ENCODE assay signal across 8 cellular contexts in the genomic region with DNA sequence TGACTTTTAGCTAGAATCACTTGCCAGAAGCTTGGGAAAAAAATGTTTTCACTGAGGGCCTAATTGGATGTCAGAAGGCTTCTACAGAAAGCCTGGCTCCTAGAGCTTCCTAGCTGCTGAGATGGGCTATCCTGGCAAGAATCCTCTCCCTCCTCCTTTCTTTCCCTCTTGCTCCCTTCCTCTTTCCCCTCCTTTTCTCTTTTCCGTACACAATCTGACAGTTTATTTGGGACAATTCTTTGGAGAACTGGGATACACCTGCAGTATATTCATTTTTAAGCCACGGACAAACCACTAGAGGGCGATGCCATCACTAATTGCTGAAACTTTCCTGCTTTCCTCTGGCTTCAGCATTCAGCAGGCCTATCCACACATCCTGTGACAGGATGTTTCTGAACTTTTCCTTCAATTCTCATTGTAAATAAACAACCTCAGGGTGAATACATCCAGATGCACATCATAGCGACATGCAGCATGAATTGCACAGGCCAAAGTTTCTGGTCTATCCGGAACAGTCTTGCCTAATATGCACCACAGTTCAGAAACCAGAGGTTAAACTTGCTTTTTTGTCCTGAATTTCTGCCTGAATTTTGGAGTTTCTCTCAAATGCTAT.
DNase-seq lines count a peak whose midpoint lies in the region; ATAC-seq, FAIRE-seq and TF ChIP-seq lines count a peak whose summit lies in the region.

No MANE protein-coding gene starts in this region.

- H2AFZ ChIP-seq in HCT116 (ENCODE audit: low read depth, low read length, poor library complexity, severe bottlenecking), result no peak overlapping the region

- H4K20me1 ChIP-seq in HCT116 (ENCODE audit: insufficient read depth), result no peaks in the 10 kb centered on the region

- peak; percentile 62 for TF ChIP-seq RAD21 in HCT116 (IDR thresholded peaks at IDR 0.05; ENCODE audit: low read depth)

- H3K9me3 ChIP-seq in HCT116 (ENCODE audit: control insufficient read depth in 1 of 2, insufficient read depth in 1 of 2, low read depth in 1 of 2, low read length in 2 of 2), result no peaks in the 10 kb centered on the region
- no peaks in the 10 kb centered on the region for H3K9me3 ChIP-seq in heart right ventricle

- H3K36me3 ChIP-seq in HCT116 (ENCODE audit: control insufficient read depth in 1 of 2, insufficient read depth in 2 of 2, low read length in 2 of 2) (peaks cover 0 to 3% of the 10 kb centered on the region in 2 experiments; a peak in 1 of 4 replicates), heart right ventricle (no peaks in the 10 kb centered on the region)

- CTCF ChIA-PET in HCT116 (lab: Charles Lee) (interaction anchor here (0.6 to 1.4 kb wide), 7 partner anchors 10 to 1057 kb away, joined by 3 to 5 read pairs (median 3); no protein-coding TSS in a partner anchor), activated B cell treated with CpG ODN at 0.5 μM for 24 hours (lab: Charles Lee) (interaction anchor here (1.0 to 2.4 kb wide), 3 partner anchors 189 to 202 kb away, joined by 3 to 23 read pairs (median 3); no protein-coding TSS in a partner anchor)

- intact Hi-C loops in HCT116 (cut with micrococcal nuclease), result loop anchor here (2.0 kb wide), 1 partner anchor 191 kb away; no protein-coding TSS in a partner anchor
- intact Hi-C loops in activated B cell treated with CpG ODN at 0.5 μM for 24 hours (cut with micrococcal nuclease), result loop anchor here (1.0 to 5.0 kb wide), 3 partner anchors 142 to 1546 kb away; a partner anchor contains a TSS
- intact Hi-C loops in heart right ventricle (cut with DNase I), result no loop called here

- RAD21 ChIA-PET in HCT116 (lab: Charles Lee; ENCODE audit: low non-redundant PET in 1 of 2, low total read pairs in 2 of 2, uncharacterized antibody in 2 of 2, unreplicated experiment in 2 of 2), result no interaction called here

- POLR2A ChIA-PET in HCT116 (lab: Charles Lee) (interaction anchor here (0.9 kb wide), 1 partner anchor 190 kb away, joined by 3 read pairs; no protein-coding TSS in a partner anchor), activated B cell treated with CpG ODN at 0.5 μM for 24 hours (lab: Charles Lee) (no interaction called here)

- ATAC-seq in HCT116 (peak; percentile 58), activated B cell treated with CpG ODN at 0.5 μM for 24 hours (ENCODE audit: low read depth) (no peak), heart right ventricle (peak; percentile 30 to 83 (median 68))

- H3K4me2 ChIP-seq in HCT116 (ENCODE audit: low read length), result peak overlapping the region; percentile 73

- no peaks in the 10 kb centered on the region for H3K27me3 Mint-ChIP-seq in activated B cell treated with CpG ODN at 0.5 μM for 24 hours

- H3K36me3 Mint-ChIP-seq in activated B cell treated with CpG ODN at 0.5 μM for 24 hours (ENCODE audit: low read depth), result peaks cover 6% of the 10 kb centered on the region

- BruUV-seq in HCT116 (replicated peaks; lab: Mats Ljungman, UMichigan), result no TSS peak

- H3K9me2 ChIP-seq in HCT116 (ENCODE audit: insufficient read depth), result no peaks in the 10 kb centered on the region

- 18 to 19% methylated on average over 5 of the region's 5 CpGs for whole genome bisulfite sequencing in heart right ventricle, 2 donors

- peak; percentile 95 for TF ChIP-seq CTCF in 22Rv1 (IDR thresholded peaks at IDR 0.05)
- peak; percentile 52 to 78 (median 70); a peak in 5 of 6 replicates for TF ChIP-seq CTCF in HCT116 (IDR thresholded peaks at IDR 0.05 in 2 of 3, conservative IDR thresholded peaks at IDR 0.05 in 1 of 3; ENCODE audit: borderline replicate concordance in 1 of 3, insufficient read depth in 1 of 3, low read depth in 2 of 3, low read length in 2 of 3)
- TF ChIP-seq CTCF in NB4 (IDR thresholded peaks at IDR 0.05; ENCODE audit: low read depth, low read length), result peak; percentile 73
- TF ChIP-seq CTCF in activated B cell treated with CpG ODN at 0.5 μM for 24 hours (IDR thresholded peaks at IDR 0.05), result peak; percentile 29
- TF ChIP-seq CTCF in heart right ventricle (IDR thresholded peaks at IDR 0.05), result peak; percentile 43 to 83 (median 70)

- H3K4me1 ChIP-seq in HCT116 (ENCODE audit: control insufficient read depth in 1 of 2, insufficient read depth in 2 of 2, low read length in 2 of 2) (peaks cover 28 to 48% of the 10 kb centered on the region in 2 experiments), heart right ventricle (peaks cover 0 to 17% (median 8%) of the 10 kb centered on the region in 9 donors)

- H3K4me1 Mint-ChIP-seq in activated B cell treated with CpG ODN at 0.5 μM for 24 hours, result no peaks in the 10 kb centered on the region

- DNase-seq in EL (peak; percentile 80), HCT116 (ENCODE audit: low read depth, low spot score) (peak; percentile 34), NB4 (ENCODE audit: low read depth) (peak; percentile 41), activated B cell treated with CpG ODN at 0.5 μM for 24 hours (no peak), heart right ventricle (peak in 1 of 2 donors; percentile 44), renal cortical epithelial cell (ENCODE audit: low read depth) (peak; percentile 69), GM12892 (ENCODE audit: insufficient read length) (no peak)

- TF ChIP-seq POLR2A in HCT116 (IDR thresholded peaks at IDR 0.05; ENCODE audit: borderline replicate concordance, extremely low read depth, insufficient read depth, insufficient read length) (no peak), NB4 (IDR thresholded peaks at IDR 0.05; ENCODE audit: extremely low read depth, insufficient read length) (no peak), GM12892 (IDR thresholded peaks at IDR 0.05; ENCODE audit: low read depth, low read length) (no peak)

- no peak for FAIRE-seq in GM12892 (lab: Jason Lieb, UNC)

- H3K4me3 ChIP-seq in HCT116 (replicated peaks in 1 of 2; ENCODE audit: low read depth in 1 of 2, low read length in 2 of 2) (peak overlapping the region in 1 of 2 experiments; percentile 30; a peak in 2 of 4 replicates), NB4 (ENCODE audit: low read depth, low read length) (no peak overlapping the region), heart right ventricle (no peak overlapping the region)

- no peak overlapping the region for H3K27ac Mint-ChIP-seq in activated B cell treated with CpG ODN at 0.5 μM for 24 hours

- H3K4me3 Mint-ChIP-seq in activated B cell treated with CpG ODN at 0.5 μM for 24 hours, result no peak overlapping the region

- H3K9me3 Mint-ChIP-seq in activated B cell treated with CpG ODN at 0.5 μM for 24 hours, result peaks cover under 1% of the 10 kb centered on the region

- H3K9ac ChIP-seq in HCT116 (ENCODE audit: low read length), result peak overlapping the region; percentile 44

- H3K27me3 ChIP-seq in HCT116 (ENCODE audit: insufficient read depth, low read length) (no peaks in the 10 kb centered on the region), heart right ventricle (no peaks in the 10 kb centered on the region)

- H3K79me2 ChIP-seq in HCT116 (ENCODE audit: insufficient read depth, low read length), result no peaks in the 10 kb centered on the region

- H3K27ac ChIP-seq in 22Rv1 (peak overlapping the region; percentile 73), HCT116 (ENCODE audit: low read depth, low read length) (peak overlapping the region; percentile 85), heart right ventricle (peak overlapping the region in 5 of 10 donors; percentile 2 to 55 (median 29))

TF ChIP-seq in HCT116, 20 proteins besides CTCF, POLR2A, EP300 and RAD21:
- TF ChIP-seq ELF1 (IDR thresholded peaks at IDR 0.05; ENCODE audit: borderline replicate concordance, low read depth) (no peak), SIN3A (IDR thresholded peaks at IDR 0.05; ENCODE audit: low read depth) (peak; percentile 19; the same call in 1 of the 2 replicates), JUND (IDR thresholded peaks at IDR 0.05) (no peak), EZH2 (IDR thresholded peaks at IDR 0.05) (no peak)
- TF ChIP-seq, protein P1, sequence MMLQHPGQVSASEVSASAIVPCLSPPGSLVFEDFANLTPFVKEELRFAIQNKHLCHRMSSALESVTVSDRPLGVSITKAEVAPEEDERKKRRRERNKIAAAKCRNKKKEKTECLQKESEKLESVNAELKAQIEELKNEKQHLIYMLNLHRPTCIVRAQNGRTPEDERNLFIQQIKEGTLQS (IDR thresholded peaks at IDR 0.05), result no peak
TF ChIP-seq in HCT116: peak in this region for 1.

Comparison
In these comparisons a context has a peak if more than half of its experiments do, and no peak if none do; other contexts are left out.
1. CTCF ChIP-seq: peak in every context shown above with its lines; median percentile 95 in 22Rv1; 73 in NB4; 70 in HCT116; 70 in heart right ventricle; 29 in activated B cell treated with CpG ODN at 0.5 μM for 24 hours.
2. DNase-seq: peak in EL (single experiment), HCT116 (single experiment), NB4 (single experiment) and renal cortical epithelial cell (single experiment); none in activated B cell treated with CpG ODN at 0.5 μM for 24 hours (single experiment) and GM12892 (single experiment).
3. intact Hi-C loops: an anchor here in HCT116 (2.0 kb wide) and activated B cell treated with CpG ODN at 0.5 μM for 24 hours (1.0 to 5.0 kb wide); none called in heart right ventricle.